Comparison of ENCODE assay signal across 8 cellular contexts in the genomic region with DNA sequence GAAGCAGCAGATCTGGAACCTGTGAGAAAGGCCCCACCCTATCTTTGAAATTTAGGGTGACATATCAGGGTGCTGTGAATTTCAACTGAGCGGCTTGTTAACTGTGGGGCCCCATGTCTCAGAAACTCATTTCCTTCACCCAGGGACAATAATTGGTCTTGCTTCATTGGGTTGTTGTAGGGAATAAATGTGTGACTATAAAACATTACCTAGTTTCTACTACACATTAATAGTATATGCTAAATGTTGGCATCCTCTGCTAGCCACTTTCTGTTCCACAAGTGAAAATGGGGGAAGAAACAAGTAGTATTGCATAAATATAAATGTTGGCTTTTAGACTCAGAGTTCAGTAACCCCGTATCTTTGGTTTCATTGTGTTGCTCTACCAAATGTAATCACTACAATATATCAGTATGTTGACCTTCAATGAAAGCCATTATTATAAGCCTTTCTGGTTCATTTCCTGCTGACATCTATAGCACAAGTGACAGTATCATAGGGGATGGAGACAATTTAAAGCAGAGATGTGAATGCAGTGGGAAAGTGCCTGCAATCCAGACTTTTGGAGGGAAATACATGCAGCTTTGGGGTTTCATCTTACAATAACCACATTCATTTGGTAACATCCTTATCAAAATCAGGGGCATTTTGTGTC.
DNase-seq lines count a peak whose midpoint lies in the region; ATAC-seq, FAIRE-seq and TF ChIP-seq lines count a peak whose summit lies in the region.

No MANE protein-coding gene starts in this region.

- H3K27ac ChIP-seq in GM12878 (ENCODE audit: control insufficient read depth, insufficient read depth): peak overlapping the region; percentile 34; the same call in 1 of the 2 replicates

- intact Hi-C loops in GM12878 (cut with micrococcal nuclease; ENCODE audit: unreplicated experiment): loop anchor here (1.0 to 2.0 kb wide), 2 partner anchors 33 to 53 kb away; no protein-coding TSS in a partner anchor

- FAIRE-seq in GM12878 (lab: Jason Lieb, UNC): peak; percentile 77

- H3K4me2 ChIP-seq in GM12878 (ENCODE audit: control insufficient read depth, insufficient read depth): peak overlapping the region; percentile 28

- in situ Hi-C loops in GM12878 (cut with MboI): no loop called here

- H4K20me1 ChIP-seq in GM12878 (ENCODE audit: control insufficient read depth, insufficient read depth): no peaks in the 10 kb centered on the region

- SMC1A ChIA-PET in GM12878 (lab: Charles Lee; ENCODE audit: uncharacterized antibody, unreplicated experiment): no interaction called here

- H3K36me3 ChIP-seq in GM06990 (ENCODE audit: control insufficient read depth, insufficient read depth, low read length) (no peaks in the 10 kb centered on the region), GM12878 (ENCODE audit: control insufficient read depth in 2 of 2, insufficient read depth in 2 of 2, low read length in 1 of 2) (no peaks in the 10 kb centered on the region)

- POLR2A ChIA-PET in GM12878 (lab: Charles Lee): no interaction called here

- RAD21 ChIA-PET in GM12878 (lab: Charles Lee; ENCODE audit: unreplicated experiment): interaction anchor here (1.4 to 1.6 kb wide), 2 partner anchors 56 to 179 kb away, joined by 3 to 4 read pairs; no protein-coding TSS in a partner anchor

- no peaks in the 10 kb centered on the region for H3K79me2 ChIP-seq in GM12878 (ENCODE audit: control insufficient read depth, insufficient read depth, low read length)

- no peak for TF ChIP-seq RAD21 in GM12878 (IDR thresholded peaks at IDR 0.05; ENCODE audit: insufficient read depth, low read depth, low read length)

- no peak overlapping the region for H3K4me3 ChIP-seq in GM06990 (replicated peaks; ENCODE audit: low read depth, low read length)
- H3K4me3 ChIP-seq in GM12878: peak overlapping the region; percentile 21

- no peak overlapping the region for H2AFZ ChIP-seq in GM12878 (ENCODE audit: control insufficient read depth, low read depth, low read length)

- no peak overlapping the region for H3K9ac ChIP-seq in GM12878 (ENCODE audit: control insufficient read depth, insufficient read depth, low read length)

- H3K27me3 ChIP-seq in GM06990 (replicated peaks; ENCODE audit: control insufficient read depth, insufficient read depth, low read length) (no peaks in the 10 kb centered on the region), GM12878 (replicated peaks in 1 of 2; ENCODE audit: control insufficient read depth in 2 of 2, insufficient read depth in 2 of 2, low read length in 1 of 2) (no peaks in the 10 kb centered on the region)

- DNase-seq in GM06990 (ENCODE audit: extremely low read depth, insufficient read length) (peak; percentile 61), GM12878 (ENCODE audit: low read depth, low spot score) (no peak), NCI-H446 (lab: John Stamatoyannopoulos, UW) (no peak), NCI-H187 treated with DMSO at 0.1 percent for 48 hours (lab: John Stamatoyannopoulos, UW) (no peak), NCI-H526 treated with DMSO at 0.1 percent for 48 hours (lab: John Stamatoyannopoulos, UW) (no peak), NCI-H2107 (lab: John Stamatoyannopoulos, UW) (no peak)

- TF ChIP-seq EP300 in GM12878 (IDR thresholded peaks at IDR 0.05; ENCODE audit: borderline replicate concordance in 1 of 2, control insufficient read depth in 1 of 2, low read depth in 2 of 2, low read length in 2 of 2): no peak

- ATAC-seq in GM21423 (IDR thresholded peaks at IDR 0.05; ENCODE audit: unreplicated experiment): peak; percentile 44
- peak; percentile 39 for ATAC-seq in HG03108 (IDR thresholded peaks at IDR 0.05; ENCODE audit: unreplicated experiment)
- ATAC-seq in GM12878: peak; percentile 71

- no peak for TF ChIP-seq POLR2A in GM12878 (IDR thresholded peaks at IDR 0.05; ENCODE audit: low read depth, low read length)

- H3K9me3 ChIP-seq in GM12878 (replicated peaks; ENCODE audit: control insufficient read depth, insufficient read depth, low read length): no peaks in the 10 kb centered on the region

- TF ChIP-seq CTCF in GM06990 (IDR thresholded peaks at IDR 0.05; ENCODE audit: insufficient read depth, low read length, poor library complexity, severe bottlenecking): no peak
- no peak for TF ChIP-seq CTCF in GM12878 (IDR thresholded peaks at IDR 0.05 in 2 of 3, conservative IDR thresholded peaks at IDR 0.05 in 1 of 3; ENCODE audit: control insufficient read depth in 2 of 3, extremely low read depth in 1 of 3, insufficient read depth in 1 of 3, low read depth in 3 of 3, low read length in 3 of 3)

- peaks cover 18% of the 10 kb centered on the region for H3K4me1 ChIP-seq in GM12878 (ENCODE audit: control insufficient read depth, insufficient read depth, low read length)

- BruUV-seq in GM12878 (replicated peaks; lab: Mats Ljungman, UMichigan): no TSS peak

- 16% methylated on average over 2 of the region's 2 CpGs for WGBS in GM12878 (ENCODE audit: insufficient coverage, insufficient replicate concordance, low lambda C conversion rate, missing lambda C conversion rate)

- CTCF ChIA-PET in GM12878 (lab: Yijun Ruan, JAX): no interaction called here

TF ChIP-seq in GM12878, 131 proteins besides CTCF, POLR2A, EP300 and RAD21 (continues in another document):
- TF ChIP-seq, protein P1, sequence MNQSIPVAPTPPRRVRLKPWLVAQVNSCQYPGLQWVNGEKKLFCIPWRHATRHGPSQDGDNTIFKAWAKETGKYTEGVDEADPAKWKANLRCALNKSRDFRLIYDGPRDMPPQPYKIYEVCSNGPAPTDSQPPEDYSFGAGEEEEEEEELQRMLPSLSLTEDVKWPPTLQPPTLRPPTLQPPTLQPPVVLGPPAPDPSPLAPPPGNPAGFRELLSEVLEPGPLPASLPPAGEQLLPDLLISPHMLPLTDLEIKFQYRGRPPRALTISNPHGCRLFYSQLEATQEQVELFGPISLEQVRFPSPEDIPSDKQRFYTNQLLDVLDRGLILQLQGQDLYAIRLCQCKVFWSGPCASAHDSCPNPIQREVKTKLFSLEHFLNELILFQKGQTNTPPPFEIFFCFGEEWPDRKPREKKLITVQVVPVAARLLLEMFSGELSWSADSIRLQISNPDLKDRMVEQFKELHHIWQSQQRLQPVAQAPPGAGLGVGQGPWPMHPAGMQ (IDR thresholded peaks at IDR 0.05; ENCODE audit: borderline replicate concordance): no peak
- TF ChIP-seq RCOR1 (conservative IDR thresholded peaks at IDR 0.05; ENCODE audit: low read depth, low read length): no peak
- TF ChIP-seq CBX5 (IDR thresholded peaks at IDR 0.05; ENCODE audit: low read depth): no peak
- no peak for TF ChIP-seq POLR2AphosphoS5 (IDR thresholded peaks at IDR 0.05; ENCODE audit: low read length)
- TF ChIP-seq NFXL1 (IDR thresholded peaks at IDR 0.05; ENCODE audit: borderline replicate concordance): no peak
- TF ChIP-seq, protein P2, sequence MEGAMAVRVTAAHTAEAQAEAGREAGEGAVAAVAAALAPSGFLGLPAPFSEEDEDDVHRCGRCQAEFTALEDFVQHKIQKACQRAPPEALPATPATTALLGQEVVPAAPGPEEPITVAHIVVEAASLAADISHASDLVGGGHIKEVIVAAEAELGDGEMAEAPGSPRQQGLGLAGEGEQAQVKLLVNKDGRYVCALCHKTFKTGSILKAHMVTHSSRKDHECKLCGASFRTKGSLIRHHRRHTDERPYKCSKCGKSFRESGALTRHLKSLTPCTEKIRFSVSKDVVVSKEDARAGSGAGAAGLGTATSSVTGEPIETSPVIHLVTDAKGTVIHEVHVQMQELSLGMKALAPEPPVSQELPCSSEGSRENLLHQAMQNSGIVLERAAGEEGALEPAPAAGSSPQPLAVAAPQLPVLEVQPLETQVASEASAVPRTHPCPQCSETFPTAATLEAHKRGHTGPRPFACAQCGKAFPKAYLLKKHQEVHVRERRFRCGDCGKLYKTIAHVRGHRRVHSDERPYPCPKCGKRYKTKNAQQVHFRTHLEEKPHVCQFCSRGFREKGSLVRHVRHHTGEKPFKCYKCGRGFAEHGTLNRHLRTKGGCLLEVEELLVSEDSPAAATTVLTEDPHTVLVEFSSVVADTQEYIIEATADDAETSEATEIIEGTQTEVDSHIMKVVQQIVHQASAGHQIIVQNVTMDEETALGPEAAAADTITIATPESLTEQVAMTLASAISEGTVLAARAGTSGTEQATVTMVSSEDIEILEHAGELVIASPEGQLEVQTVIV (IDR thresholded peaks at IDR 0.05; ENCODE audit: borderline replicate concordance, partially characterized antibody): no peak
- TF ChIP-seq, protein P3, sequence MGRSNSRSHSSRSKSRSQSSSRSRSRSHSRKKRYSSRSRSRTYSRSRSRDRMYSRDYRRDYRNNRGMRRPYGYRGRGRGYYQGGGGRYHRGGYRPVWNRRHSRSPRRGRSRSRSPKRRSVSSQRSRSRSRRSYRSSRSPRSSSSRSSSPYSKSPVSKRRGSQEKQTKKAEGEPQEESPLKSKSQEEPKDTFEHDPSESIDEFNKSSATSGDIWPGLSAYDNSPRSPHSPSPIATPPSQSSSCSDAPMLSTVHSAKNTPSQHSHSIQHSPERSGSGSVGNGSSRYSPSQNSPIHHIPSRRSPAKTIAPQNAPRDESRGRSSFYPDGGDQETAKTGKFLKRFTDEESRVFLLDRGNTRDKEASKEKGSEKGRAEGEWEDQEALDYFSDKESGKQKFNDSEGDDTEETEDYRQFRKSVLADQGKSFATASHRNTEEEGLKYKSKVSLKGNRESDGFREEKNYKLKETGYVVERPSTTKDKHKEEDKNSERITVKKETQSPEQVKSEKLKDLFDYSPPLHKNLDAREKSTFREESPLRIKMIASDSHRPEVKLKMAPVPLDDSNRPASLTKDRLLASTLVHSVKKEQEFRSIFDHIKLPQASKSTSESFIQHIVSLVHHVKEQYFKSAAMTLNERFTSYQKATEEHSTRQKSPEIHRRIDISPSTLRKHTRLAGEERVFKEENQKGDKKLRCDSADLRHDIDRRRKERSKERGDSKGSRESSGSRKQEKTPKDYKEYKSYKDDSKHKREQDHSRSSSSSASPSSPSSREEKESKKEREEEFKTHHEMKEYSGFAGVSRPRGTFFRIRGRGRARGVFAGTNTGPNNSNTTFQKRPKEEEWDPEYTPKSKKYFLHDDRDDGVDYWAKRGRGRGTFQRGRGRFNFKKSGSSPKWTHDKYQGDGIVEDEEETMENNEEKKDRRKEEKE (IDR thresholded peaks at IDR 0.05): no peak
- no peak for TF ChIP-seq BRCA1 (IDR thresholded peaks at IDR 0.05; ENCODE audit: low read depth, low read length)
